12 cellular contexts compared by ENCODE assay signal in genomic region chr20:53773792-53774371, GRCh38.
DNase-seq lines count a peak whose midpoint lies in the region; ATAC-seq, FAIRE-seq and TF ChIP-seq lines count a peak whose summit lies in the region.
"Had no signal": no experiment of that assay in that cellular context is flagged by ENCODE, and none has a peak within 500 bp of the region (broad histone marks: within the 10 kb centered on the region; RNA-seq: fewer than 3 reads in every experiment).

No MANE protein-coding gene starts in this region.

- TF ChIP-seq EP300 in HepG2 (IDR thresholded peaks at IDR 0.05; ENCODE audit: low read depth in 2 of 2, low read length in 2 of 2) = no peak
- no peak for TF ChIP-seq EP300 in HepG2 (CRISPR knock-in tag; IDR thresholded peaks at IDR 0.05; ENCODE audit: borderline replicate concordance)

- peak overlapping the region in 3 of 4 donors; percentile 25 to 73 (median 29) for H3K27ac ChIP-seq in body of pancreas
- H3K27ac ChIP-seq in HepG2 (ENCODE audit: extremely low read length, insufficient read depth, low read length) = peak overlapping the region; percentile 56
- peak overlapping the region in 1 of 2 donors; percentile 90 for H3K27ac ChIP-seq in aorta (ENCODE audit: low read depth in 1 of 2, low read length in 2 of 2)
- no peak overlapping the region for H3K27ac ChIP-seq in effector memory CD4-positive, alpha-beta T cell (ENCODE audit: insufficient read depth, low read length, poor library complexity, severe bottlenecking)

- TF ChIP-seq POLR2A in body of pancreas (IDR thresholded peaks at IDR 0.05) (no peak), HepG2 (IDR thresholded peaks at IDR 0.05; ENCODE audit: insufficient read depth in 1 of 2, low read depth in 2 of 2, low read length in 2 of 2) (no peak)

- H3K9me3 ChIP-seq in body of pancreas (no peaks in the 10 kb centered on the region), HepG2 (ENCODE audit: low read length) (no peaks in the 10 kb centered on the region), aorta (ENCODE audit: control insufficient read depth, low read length) (no peaks in the 10 kb centered on the region)
- no peaks in the 10 kb centered on the region for H3K9me3 ChIP-seq in effector memory CD4-positive, alpha-beta T cell (ENCODE audit: control insufficient read depth, low read length)

- peak overlapping the region; percentile 6; the same call in 1 of the 2 replicates for H3K9ac ChIP-seq in HepG2 (ENCODE audit: insufficient read depth, low read depth, low read length)

- no peak for TF ChIP-seq RAD21 in HepG2 (CRISPR knock-in tag; IDR thresholded peaks at IDR 0.05)

- no peak for FAIRE-seq in HepG2 (lab: Jason Lieb, UNC)

- BruUV-seq in HepG2 (replicated peaks; lab: Mats Ljungman, UMichigan) = no TSS peak

- no peak for DNase-seq in activated naive CD4-positive, alpha-beta T cell treated with anti-CD3 and anti-CD28 coated beads, Interleukin-2, amount 50 U/mL, for 72 hours (ENCODE audit: low spot score in 2 of 2)
- no peak for DNase-seq in activated naive CD4-positive, alpha-beta T cell treated with anti-CD3 and anti-CD28 coated beads, Interleukin-2, amount 10 ng/mL, durations not matched to agents 7 days and 5 days
- DNase-seq in body of pancreas (no peak), HepG2 (ENCODE audit: low spot score) (peak; percentile 66), aorta (no peak), nephron progenitor cell (no peak), NCI-H2196 (lab: John Stamatoyannopoulos, UW; ENCODE audit: unreplicated experiment) (no peak)
- no peak for DNase-seq in effector memory CD4-positive, alpha-beta T cell
- DNase-seq: anterior cingulate cortex; CD4-positive, CD25-positive, alpha-beta regulatory T cell; SHP77 had no signal

- H3K4me1 ChIP-seq in body of pancreas (peaks cover 33% of the 10 kb centered on the region), HepG2 (ENCODE audit: insufficient read depth, low read length) (peaks cover 76% of the 10 kb centered on the region), aorta (ENCODE audit: control insufficient read depth in 1 of 2, insufficient read depth in 2 of 2, low read length in 2 of 2) (peaks cover 0 to 2% of the 10 kb centered on the region in 2 donors)
- no peaks in the 10 kb centered on the region for H3K4me1 ChIP-seq in effector memory CD4-positive, alpha-beta T cell (ENCODE audit: control insufficient read depth, insufficient read depth, low read length, poor library complexity, severe bottlenecking)

- peaks cover 15% of the 10 kb centered on the region for H3K27me3 Mint-ChIP-seq in activated naive CD4-positive, alpha-beta T cell treated with anti-CD3 and anti-CD28 coated beads, Interleukin-2, amount 10 ng/mL, durations not matched to agents 7 days and 5 days
- H3K27me3 Mint-ChIP-seq in nephron progenitor cell (ENCODE audit: low read depth, poor library complexity) = peaks cover 6% of the 10 kb centered on the region

- H4K20me1 ChIP-seq in HepG2 (ENCODE audit: insufficient read depth, low read length) = no peaks in the 10 kb centered on the region

- H3K27ac Mint-ChIP-seq in activated naive CD4-positive, alpha-beta T cell treated with anti-CD3 and anti-CD28 coated beads, Interleukin-2, amount 50 U/mL, for 72 hours = no peak overlapping the region
- no peak overlapping the region for H3K27ac Mint-ChIP-seq in activated naive CD4-positive, alpha-beta T cell treated with anti-CD3 and anti-CD28 coated beads, Interleukin-2, amount 10 ng/mL, durations not matched to agents 7 days and 5 days
- H3K27ac Mint-ChIP-seq in nephron progenitor cell = no peak overlapping the region

- no peak for TF ChIP-seq CTCF in body of pancreas (IDR thresholded peaks at IDR 0.05)
- no peak for TF ChIP-seq CTCF in HepG2 (CRISPR knock-in tag; IDR thresholded peaks at IDR 0.05)
- TF ChIP-seq CTCF in nephron progenitor cell (IDR thresholded peaks at IDR 0.05) = no peak

- intact Hi-C loops in body of pancreas (cut with DNase I) = no loop called here
- intact Hi-C loops in HepG2 (cut with micrococcal nuclease; ENCODE audit: unreplicated experiment) = loop anchor here (1.0 kb wide), 1 partner anchor 10 kb away; no protein-coding TSS in a partner anchor
- intact Hi-C loops in aorta (cut with DNase I) = loop anchor here in 1 of 2 donors (2.0 to 10.0 kb wide), 3 partner anchors 55 to 199 kb away; no protein-coding TSS in a partner anchor

- no peak overlapping the region for H2AFZ ChIP-seq in HepG2 (ENCODE audit: low read length)

- H3K9me3 Mint-ChIP-seq in activated naive CD4-positive, alpha-beta T cell treated with anti-CD3 and anti-CD28 coated beads, Interleukin-2, amount 50 U/mL, for 72 hours = no peaks in the 10 kb centered on the region
- H3K9me3 Mint-ChIP-seq in activated naive CD4-positive, alpha-beta T cell treated with anti-CD3 and anti-CD28 coated beads, Interleukin-2, amount 10 ng/mL, durations not matched to agents 7 days and 5 days = no peaks in the 10 kb centered on the region
- no peaks in the 10 kb centered on the region for H3K9me3 Mint-ChIP-seq in nephron progenitor cell
- H3K9me3 Mint-ChIP-seq: CD4-positive, CD25-positive, alpha-beta regulatory T cell; neural crest cell had no signal

- no peaks in the 10 kb centered on the region for H3K36me3 ChIP-seq in body of pancreas (replicated peaks in 1 of 2; ENCODE audit: insufficient read depth in 1 of 2, low read depth in 2 of 2)
- H3K36me3 ChIP-seq in HepG2 (replicated peaks in 1 of 2; ENCODE audit: control insufficient read depth in 1 of 2, insufficient read depth in 2 of 2, low read length in 2 of 2) = no peaks in the 10 kb centered on the region
- H3K36me3 ChIP-seq in aorta (ENCODE audit: control insufficient read depth in 1 of 2, insufficient read depth in 2 of 2, low read length in 1 of 2) = no peaks in the 10 kb centered on the region
- no peaks in the 10 kb centered on the region for H3K36me3 ChIP-seq in effector memory CD4-positive, alpha-beta T cell (ENCODE audit: control insufficient read depth, insufficient read depth, low read length)

- CTCF ChIA-PET in activated naive CD4-positive, alpha-beta T cell treated with anti-CD3 and anti-CD28 coated beads, Interleukin-2, amount 10 ng/mL, durations not matched to agents 7 days and 5 days (lab: Charles Lee) = interaction anchor here (0.9 kb wide), 1 partner anchor 12 kb away, joined by 3 read pairs; no protein-coding TSS in a partner anchor
- CTCF ChIA-PET in HepG2 (lab: Yijun Ruan, JAX; ENCODE audit: low intra/inter-chr PET ratio, low total read pairs) = no interaction called here

- H3K27me3 ChIP-seq in body of pancreas = no peaks in the 10 kb centered on the region
- no peaks in the 10 kb centered on the region for H3K27me3 ChIP-seq in HepG2 (ENCODE audit: control insufficient read depth in 1 of 2, insufficient read depth in 2 of 2, low read length in 2 of 2)
- H3K27me3 ChIP-seq in aorta (ENCODE audit: control insufficient read depth in 1 of 2, insufficient read depth in 2 of 2, low read length in 1 of 2) = no peaks in the 10 kb centered on the region
- no peaks in the 10 kb centered on the region for H3K27me3 ChIP-seq in effector memory CD4-positive, alpha-beta T cell (replicated peaks; ENCODE audit: control insufficient read depth, insufficient read depth, low read length, poor library complexity, severe bottlenecking)

- no peak overlapping the region for H3K4me3 Mint-ChIP-seq in activated naive CD4-positive, alpha-beta T cell treated with anti-CD3 and anti-CD28 coated beads, Interleukin-2, amount 10 ng/mL, durations not matched to agents 7 days and 5 days
- H3K4me3 Mint-ChIP-seq in nephron progenitor cell = no peak overlapping the region
- H3K4me3 Mint-ChIP-seq: CD4-positive, CD25-positive, alpha-beta regulatory T cell; neural crest cell had no signal

- no peaks in the 10 kb centered on the region for H3K36me3 Mint-ChIP-seq in activated naive CD4-positive, alpha-beta T cell treated with anti-CD3 and anti-CD28 coated beads, Interleukin-2, amount 50 U/mL, for 72 hours
- no peaks in the 10 kb centered on the region for H3K36me3 Mint-ChIP-seq in activated naive CD4-positive, alpha-beta T cell treated with anti-CD3 and anti-CD28 coated beads, Interleukin-2, amount 10 ng/mL, durations not matched to agents 7 days and 5 days
- H3K36me3 Mint-ChIP-seq in nephron progenitor cell (ENCODE audit: low read depth) = no peaks in the 10 kb centered on the region
- H3K36me3 Mint-ChIP-seq: CD4-positive, CD25-positive, alpha-beta regulatory T cell had no signal

- peak; percentile 70 to 96 for ATAC-seq in activated naive CD4-positive, alpha-beta T cell treated with anti-CD3 and anti-CD28 coated beads, Interleukin-2, amount 50 U/mL, for 72 hours
- ATAC-seq in body of pancreas (no peak), HepG2 (peak; percentile 51), aorta (ENCODE audit: low FRiP score) (peak; percentile 80)

- peak overlapping the region; percentile 29 for H3K4me2 ChIP-seq in HepG2 (ENCODE audit: low read depth, low read length)

- 17% methylated on average over 1 of the region's 1 CpG for WGBS in body of pancreas, 2 donors
- 0% methylated on average over 1 of the region's 1 CpG for WGBS in HepG2 (ENCODE audit: low lambda C conversion rate)
- 5 to 8% methylated on average over 1 of the region's 1 CpG for WGBS in aorta, 2 donors

- POLR2A ChIA-PET in HepG2 (lab: Yijun Ruan, JAX) = interaction anchor here (0.6 to 4.7 kb wide), 14 partner anchors 9 to 194 kb away, joined by 3 to 40 read pairs (median 5); partner anchors contain the start of gene ZNF217

- in situ Hi-C loops in HepG2 (cut with HindIII; ENCODE audit: extremely low pct_ligation_motif_present, low pct_unique_long_range_greater_than_20kb) = no loop called here

- no peaks in the 10 kb centered on the region for H3K4me1 Mint-ChIP-seq in activated naive CD4-positive, alpha-beta T cell treated with anti-CD3 and anti-CD28 coated beads, Interleukin-2, amount 10 ng/mL, durations not matched to agents 7 days and 5 days
- H3K4me1 Mint-ChIP-seq in nephron progenitor cell = peaks cover 8% of the 10 kb centered on the region
- H3K4me1 Mint-ChIP-seq: CD4-positive, CD25-positive, alpha-beta regulatory T cell had no signal

- H3K4me3 ChIP-seq in body of pancreas (no peak overlapping the region), HepG2 (replicated peaks in 1 of 3; ENCODE audit: insufficient read depth in 1 of 3, low read depth in 2 of 3, low read length in 3 of 3) (no peak overlapping the region), aorta (ENCODE audit: low read length in 2 of 2) (no peak overlapping the region)
- H3K4me3 ChIP-seq in effector memory CD4-positive, alpha-beta T cell (ENCODE audit: insufficient read depth, low read depth, low read length, poor library complexity, severe bottlenecking) = no peak overlapping the region

- H3K79me2 ChIP-seq in HepG2 (ENCODE audit: insufficient read depth, low read length) = no peaks in the 10 kb centered on the region

TF ChIP-seq in HepG2, 621 proteins besides CTCF, POLR2A, EP300 and RAD21 (continues in another document):
- no peak for TF ChIP-seq ZNF7 (CRISPR knock-in tag; IDR thresholded peaks at IDR 0.05)
- TF ChIP-seq NCOA5 (CRISPR knock-in tag; IDR thresholded peaks at IDR 0.05) = no peak
- TF ChIP-seq MIXL1 (CRISPR knock-in tag; IDR thresholded peaks at IDR 0.05) = peak; percentile 6; the same call in 1 of the 2 replicates
- no peak for TF ChIP-seq IRF2 (CRISPR knock-in tag; IDR thresholded peaks at IDR 0.05)
- TF ChIP-seq FIP1L1 (IDR thresholded peaks at IDR 0.05; ENCODE audit: borderline replicate concordance, insufficient read depth, low read depth, low read length) = no peak
- TF ChIP-seq ZNF282 (IDR thresholded peaks at IDR 0.05; ENCODE audit: partially characterized antibody) = no peak
- no peak for TF ChIP-seq ZNF569 (CRISPR knock-in tag; IDR thresholded peaks at IDR 0.05; ENCODE audit: borderline replicate concordance)
